1 cellular context compared by ENCODE assay signal in the genomic region with DNA sequence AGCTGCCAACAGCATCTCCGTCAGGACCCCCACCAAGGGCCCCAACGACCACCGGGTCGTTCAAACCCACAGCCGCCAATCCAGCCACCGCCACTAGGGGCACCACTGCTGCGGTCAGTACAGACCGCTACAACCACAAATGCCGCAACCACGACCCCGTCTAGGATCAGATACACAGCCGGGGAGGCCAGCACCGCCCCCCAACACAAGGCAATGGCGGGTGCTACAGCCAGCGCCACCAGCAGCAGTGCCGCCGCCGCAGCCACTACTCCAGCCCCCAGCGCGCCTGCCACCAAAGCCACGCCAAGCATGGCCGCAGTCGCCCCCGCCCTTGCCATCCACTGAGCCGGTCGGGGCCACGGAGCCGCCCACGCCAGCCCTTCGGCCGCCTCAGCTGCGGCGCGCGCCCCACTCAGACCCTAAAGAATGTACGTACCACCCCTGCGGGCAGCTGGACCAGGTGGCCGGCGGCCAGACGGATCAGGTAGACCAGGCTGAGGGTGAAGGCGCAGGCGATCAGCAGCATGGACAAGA.
TF ChIP-seq lines count a peak whose summit lies in the region.

No MANE protein-coding gene starts in this region.

TF ChIP-seq in HEK293, 187 proteins besides CTCF, POLR2A, EP300 and RAD21 (continued from another document and continues in another):
- TF ChIP-seq, protein P1, sequence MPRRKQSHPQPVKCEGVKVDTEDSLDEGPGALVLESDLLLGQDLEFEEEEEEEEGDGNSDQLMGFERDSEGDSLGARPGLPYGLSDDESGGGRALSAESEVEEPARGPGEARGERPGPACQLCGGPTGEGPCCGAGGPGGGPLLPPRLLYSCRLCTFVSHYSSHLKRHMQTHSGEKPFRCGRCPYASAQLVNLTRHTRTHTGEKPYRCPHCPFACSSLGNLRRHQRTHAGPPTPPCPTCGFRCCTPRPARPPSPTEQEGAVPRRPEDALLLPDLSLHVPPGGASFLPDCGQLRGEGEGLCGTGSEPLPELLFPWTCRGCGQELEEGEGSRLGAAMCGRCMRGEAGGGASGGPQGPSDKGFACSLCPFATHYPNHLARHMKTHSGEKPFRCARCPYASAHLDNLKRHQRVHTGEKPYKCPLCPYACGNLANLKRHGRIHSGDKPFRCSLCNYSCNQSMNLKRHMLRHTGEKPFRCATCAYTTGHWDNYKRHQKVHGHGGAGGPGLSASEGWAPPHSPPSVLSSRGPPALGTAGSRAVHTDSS (tag by site-specific recombination; IDR thresholded peaks at IDR 0.05), result no peak
- TF ChIP-seq ZNF223 (tag by site-specific recombination; IDR thresholded peaks at IDR 0.05), result no peak
- no peak for TF ChIP-seq ZNF514 (tag by site-specific recombination; IDR thresholded peaks at IDR 0.05)
- no peak for TF ChIP-seq ZNF433 (tag by site-specific recombination; IDR thresholded peaks at IDR 0.05; ENCODE audit: low read depth)
- TF ChIP-seq, protein P2, sequence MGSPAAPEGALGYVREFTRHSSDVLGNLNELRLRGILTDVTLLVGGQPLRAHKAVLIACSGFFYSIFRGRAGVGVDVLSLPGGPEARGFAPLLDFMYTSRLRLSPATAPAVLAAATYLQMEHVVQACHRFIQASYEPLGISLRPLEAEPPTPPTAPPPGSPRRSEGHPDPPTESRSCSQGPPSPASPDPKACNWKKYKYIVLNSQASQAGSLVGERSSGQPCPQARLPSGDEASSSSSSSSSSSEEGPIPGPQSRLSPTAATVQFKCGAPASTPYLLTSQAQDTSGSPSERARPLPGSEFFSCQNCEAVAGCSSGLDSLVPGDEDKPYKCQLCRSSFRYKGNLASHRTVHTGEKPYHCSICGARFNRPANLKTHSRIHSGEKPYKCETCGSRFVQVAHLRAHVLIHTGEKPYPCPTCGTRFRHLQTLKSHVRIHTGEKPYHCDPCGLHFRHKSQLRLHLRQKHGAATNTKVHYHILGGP (tag by site-specific recombination; IDR thresholded peaks at IDR 0.05), result no peak
- no peak for TF ChIP-seq ZNF112 (tag by site-specific recombination; IDR thresholded peaks at IDR 0.05)
- no peak for TF ChIP-seq ZNF391 (tag by site-specific recombination; IDR thresholded peaks at IDR 0.05; ENCODE audit: borderline replicate concordance, low read depth)
- no peak for TF ChIP-seq ZNF19 (tag by site-specific recombination; IDR thresholded peaks at IDR 0.05; ENCODE audit: low read depth)
- TF ChIP-seq, protein P3, sequence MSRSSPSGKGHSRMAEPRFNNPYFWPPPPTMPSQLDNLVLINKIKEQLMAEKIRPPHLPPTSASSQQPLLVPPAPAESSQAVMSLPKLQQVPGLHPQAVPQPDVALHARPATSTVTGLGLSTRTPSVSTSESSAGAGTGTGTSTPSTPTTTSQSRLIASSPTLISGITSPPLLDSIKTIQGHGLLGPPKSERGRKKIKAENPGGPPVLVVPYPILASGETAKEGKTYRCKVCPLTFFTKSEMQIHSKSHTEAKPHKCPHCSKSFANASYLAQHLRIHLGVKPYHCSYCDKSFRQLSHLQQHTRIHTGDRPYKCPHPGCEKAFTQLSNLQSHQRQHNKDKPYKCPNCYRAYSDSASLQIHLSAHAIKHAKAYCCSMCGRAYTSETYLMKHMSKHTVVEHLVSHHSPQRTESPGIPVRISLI (tag by site-specific recombination; IDR thresholded peaks at IDR 0.05), result no peak
- TF ChIP-seq ZNF174 (tag by site-specific recombination; IDR thresholded peaks at IDR 0.05), result no peak
- no peak for TF ChIP-seq SP3 (tag by site-specific recombination; IDR thresholded peaks at IDR 0.05)
- TF ChIP-seq, protein P4, sequence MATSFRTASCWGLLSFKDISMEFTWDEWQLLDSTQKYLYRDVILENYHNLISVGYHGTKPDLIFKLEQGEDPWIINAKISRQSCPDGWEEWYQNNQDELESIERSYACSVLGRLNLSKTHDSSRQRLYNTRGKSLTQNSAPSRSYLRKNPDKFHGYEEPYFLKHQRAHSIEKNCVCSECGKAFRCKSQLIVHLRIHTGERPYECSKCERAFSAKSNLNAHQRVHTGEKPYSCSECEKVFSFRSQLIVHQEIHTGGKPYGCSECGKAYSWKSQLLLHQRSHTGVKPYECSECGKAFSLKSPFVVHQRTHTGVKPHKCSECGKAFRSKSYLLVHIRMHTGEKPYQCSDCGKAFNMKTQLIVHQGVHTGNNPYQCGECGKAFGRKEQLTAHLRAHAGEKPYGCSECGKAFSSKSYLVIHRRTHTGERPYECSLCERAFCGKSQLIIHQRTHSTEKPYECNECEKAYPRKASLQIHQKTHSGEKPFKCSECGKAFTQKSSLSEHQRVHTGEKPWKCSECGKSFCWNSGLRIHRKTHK (tag by site-specific recombination; IDR thresholded peaks at IDR 0.05), result no peak
- no peak for TF ChIP-seq ZNF274 (IDR thresholded peaks at IDR 0.05; ENCODE audit: low read length)
- no peak for TF ChIP-seq ZNF274 (tag by site-specific recombination; IDR thresholded peaks at IDR 0.05; ENCODE audit: borderline replicate concordance)
- no peak for TF ChIP-seq ZBTB21 (tag by site-specific recombination; IDR thresholded peaks at IDR 0.05)
- TF ChIP-seq, protein P5, sequence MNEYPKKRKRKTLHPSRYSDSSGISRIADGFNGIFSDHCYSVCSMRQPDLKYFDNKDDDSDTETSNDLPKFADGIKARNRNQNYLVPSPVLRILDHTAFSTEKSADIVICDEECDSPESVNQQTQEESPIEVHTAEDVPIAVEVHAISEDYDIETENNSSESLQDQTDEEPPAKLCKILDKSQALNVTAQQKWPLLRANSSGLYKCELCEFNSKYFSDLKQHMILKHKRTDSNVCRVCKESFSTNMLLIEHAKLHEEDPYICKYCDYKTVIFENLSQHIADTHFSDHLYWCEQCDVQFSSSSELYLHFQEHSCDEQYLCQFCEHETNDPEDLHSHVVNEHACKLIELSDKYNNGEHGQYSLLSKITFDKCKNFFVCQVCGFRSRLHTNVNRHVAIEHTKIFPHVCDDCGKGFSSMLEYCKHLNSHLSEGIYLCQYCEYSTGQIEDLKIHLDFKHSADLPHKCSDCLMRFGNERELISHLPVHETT (tag by site-specific recombination; IDR thresholded peaks at IDR 0.05), result 0 out of 2 replicates have a peak, but pooled peaks have one; percentile 26
- no peak for TF ChIP-seq ZNF521 (tag by site-specific recombination; IDR thresholded peaks at IDR 0.05)
- TF ChIP-seq SETDB1 (IDR thresholded peaks at IDR 0.05; ENCODE audit: insufficient read length, low read length), result no peak
- TF ChIP-seq WT1 (tag by site-specific recombination; IDR thresholded peaks at IDR 0.05), result 0 out of 2 replicates have a peak, but pooled peaks have one; percentile 14
- no peak for TF ChIP-seq ZNF350 (tag by site-specific recombination; IDR thresholded peaks at IDR 0.05)
- TF ChIP-seq ZNF596 (tag by site-specific recombination; IDR thresholded peaks at IDR 0.05), result no peak
- no peak for TF ChIP-seq ZNF654 (tag by site-specific recombination; IDR thresholded peaks at IDR 0.05; ENCODE audit: low read depth)
- TF ChIP-seq, protein P6, sequence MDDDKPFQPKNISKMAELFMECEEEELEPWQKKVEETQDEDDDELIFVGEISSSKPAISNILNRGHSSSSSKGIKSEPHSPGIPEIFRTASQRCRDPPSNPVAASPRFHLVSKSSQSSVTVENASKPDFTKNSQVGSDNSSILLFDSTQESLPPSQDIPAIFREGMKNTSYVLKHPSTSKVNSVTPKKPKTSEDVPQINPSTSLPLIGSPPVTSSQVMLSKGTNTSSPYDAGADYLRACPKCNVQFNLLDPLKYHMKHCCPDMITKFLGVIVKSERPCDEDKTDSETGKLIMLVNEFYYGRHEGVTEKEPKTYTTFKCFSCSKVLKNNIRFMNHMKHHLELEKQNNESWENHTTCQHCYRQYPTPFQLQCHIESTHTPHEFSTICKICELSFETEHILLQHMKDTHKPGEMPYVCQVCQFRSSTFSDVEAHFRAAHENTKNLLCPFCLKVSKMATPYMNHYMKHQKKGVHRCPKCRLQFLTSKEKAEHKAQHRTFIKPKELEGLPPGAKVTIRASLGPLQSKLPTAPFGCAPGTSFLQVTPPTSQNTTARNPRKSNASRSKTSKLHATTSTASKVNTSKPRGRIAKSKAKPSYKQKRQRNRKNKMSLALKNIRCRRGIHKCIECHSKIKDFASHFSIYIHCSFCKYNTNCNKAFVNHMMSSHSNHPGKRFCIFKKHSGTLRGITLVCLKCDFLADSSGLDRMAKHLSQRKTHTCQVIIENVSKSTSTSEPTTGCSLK (tag by site-specific recombination; IDR thresholded peaks at IDR 0.05), result no peak
- no peak for TF ChIP-seq ZNF169 (tag by site-specific recombination; IDR thresholded peaks at IDR 0.05)
- TF ChIP-seq SP7 (tag by site-specific recombination; IDR thresholded peaks at IDR 0.05), result peak; percentile 50
- 0 out of 2 replicates have a peak, but pooled peaks have one; percentile 67 for TF ChIP-seq TRIM28 (IDR thresholded peaks at IDR 0.05; ENCODE audit: borderline replicate concordance, low read length)
- TF ChIP-seq, protein P7, sequence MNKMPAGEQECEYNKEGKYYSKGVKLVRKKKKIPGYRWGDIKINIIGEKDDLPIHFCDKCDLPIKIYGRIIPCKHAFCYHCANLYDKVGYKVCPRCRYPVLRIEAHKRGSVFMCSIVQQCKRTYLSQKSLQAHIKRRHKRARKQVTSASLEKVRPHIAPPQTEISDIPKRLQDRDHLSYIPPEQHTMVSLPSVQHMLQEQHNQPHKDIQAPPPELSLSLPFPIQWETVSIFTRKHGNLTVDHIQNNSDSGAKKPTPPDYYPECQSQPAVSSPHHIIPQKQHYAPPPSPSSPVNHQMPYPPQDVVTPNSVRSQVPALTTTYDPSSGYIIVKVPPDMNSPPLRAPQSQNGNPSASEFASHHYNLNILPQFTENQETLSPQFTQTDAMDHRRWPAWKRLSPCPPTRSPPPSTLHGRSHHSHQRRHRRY (tag by site-specific recombination; IDR thresholded peaks at IDR 0.05), result no peak
- TF ChIP-seq ZNF24 (tag by site-specific recombination; IDR thresholded peaks at IDR 0.05), result 0 out of 2 replicates have a peak, but pooled peaks have one; percentile 36
- TF ChIP-seq SALL2 (tag by site-specific recombination; IDR thresholded peaks at IDR 0.05; ENCODE audit: borderline replicate concordance), result no peak
- TF ChIP-seq ZNF510 (tag by site-specific recombination; IDR thresholded peaks at IDR 0.05; ENCODE audit: insufficient replicate concordance), result no peak
- peak; percentile 30; the same call in 1 of the 2 replicates for TF ChIP-seq KLF16 (tag by site-specific recombination; IDR thresholded peaks at IDR 0.05)
- TF ChIP-seq HOXD13 (CRISPR knock-in tag; IDR thresholded peaks at IDR 0.05; ENCODE audit: borderline replicate concordance), result no peak
- TF ChIP-seq ZNF292 (tag by site-specific recombination; IDR thresholded peaks at IDR 0.05; ENCODE audit: borderline replicate concordance, low read depth), result no peak
- no peak for TF ChIP-seq ZNF121 (tag by site-specific recombination; IDR thresholded peaks at IDR 0.05)
- no peak for TF ChIP-seq ZNF555 (tag by site-specific recombination; conservative IDR thresholded peaks at IDR 0.05)
- TF ChIP-seq ZNF548 (tag by site-specific recombination; IDR thresholded peaks at IDR 0.05), result no peak
- peak; percentile 89 for TF ChIP-seq GLIS1 (tag by site-specific recombination; IDR thresholded peaks at IDR 0.05)
- no peak for TF ChIP-seq ZNF610 (tag by site-specific recombination; IDR thresholded peaks at IDR 0.05; ENCODE audit: borderline replicate concordance)
- TF ChIP-seq, protein P8, sequence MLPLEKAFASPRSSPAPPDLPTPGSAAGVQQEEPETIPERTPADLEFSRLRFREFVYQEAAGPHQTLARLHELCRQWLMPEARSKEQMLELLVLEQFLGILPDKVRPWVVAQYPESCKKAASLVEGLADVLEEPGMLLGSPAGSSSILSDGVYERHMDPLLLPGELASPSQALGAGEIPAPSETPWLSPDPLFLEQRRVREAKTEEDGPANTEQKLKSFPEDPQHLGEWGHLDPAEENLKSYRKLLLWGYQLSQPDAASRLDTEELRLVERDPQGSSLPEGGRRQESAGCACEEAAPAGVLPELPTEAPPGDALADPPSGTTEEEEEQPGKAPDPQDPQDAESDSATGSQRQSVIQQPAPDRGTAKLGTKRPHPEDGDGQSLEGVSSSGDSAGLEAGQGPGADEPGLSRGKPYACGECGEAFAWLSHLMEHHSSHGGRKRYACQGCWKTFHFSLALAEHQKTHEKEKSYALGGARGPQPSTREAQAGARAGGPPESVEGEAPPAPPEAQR (tag by site-specific recombination; IDR thresholded peaks at IDR 0.05), result no peak
- TF ChIP-seq GLI2 (tag by site-specific recombination; IDR thresholded peaks at IDR 0.05; ENCODE audit: borderline replicate concordance, low read depth), result no peak
- TF ChIP-seq ZNF670 (tag by site-specific recombination; IDR thresholded peaks at IDR 0.05; ENCODE audit: low read depth), result no peak
- no peak for TF ChIP-seq RBAK (tag by site-specific recombination; IDR thresholded peaks at IDR 0.05)
- TF ChIP-seq, protein P9, sequence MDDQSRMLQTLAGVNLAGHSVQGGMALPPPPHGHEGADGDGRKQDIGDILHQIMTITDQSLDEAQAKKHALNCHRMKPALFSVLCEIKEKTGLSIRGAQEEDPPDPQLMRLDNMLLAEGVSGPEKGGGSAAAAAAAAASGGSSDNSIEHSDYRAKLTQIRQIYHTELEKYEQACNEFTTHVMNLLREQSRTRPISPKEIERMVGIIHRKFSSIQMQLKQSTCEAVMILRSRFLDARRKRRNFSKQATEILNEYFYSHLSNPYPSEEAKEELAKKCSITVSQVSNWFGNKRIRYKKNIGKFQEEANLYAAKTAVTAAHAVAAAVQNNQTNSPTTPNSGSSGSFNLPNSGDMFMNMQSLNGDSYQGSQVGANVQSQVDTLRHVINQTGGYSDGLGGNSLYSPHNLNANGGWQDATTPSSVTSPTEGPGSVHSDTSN (CRISPR knock-in tag; IDR thresholded peaks at IDR 0.05), result peak; percentile 70; the same call in 1 of the 2 replicates
- TF ChIP-seq ZNF266 (tag by site-specific recombination; IDR thresholded peaks at IDR 0.05; ENCODE audit: low read depth), result no peak
- TF ChIP-seq, protein P10, sequence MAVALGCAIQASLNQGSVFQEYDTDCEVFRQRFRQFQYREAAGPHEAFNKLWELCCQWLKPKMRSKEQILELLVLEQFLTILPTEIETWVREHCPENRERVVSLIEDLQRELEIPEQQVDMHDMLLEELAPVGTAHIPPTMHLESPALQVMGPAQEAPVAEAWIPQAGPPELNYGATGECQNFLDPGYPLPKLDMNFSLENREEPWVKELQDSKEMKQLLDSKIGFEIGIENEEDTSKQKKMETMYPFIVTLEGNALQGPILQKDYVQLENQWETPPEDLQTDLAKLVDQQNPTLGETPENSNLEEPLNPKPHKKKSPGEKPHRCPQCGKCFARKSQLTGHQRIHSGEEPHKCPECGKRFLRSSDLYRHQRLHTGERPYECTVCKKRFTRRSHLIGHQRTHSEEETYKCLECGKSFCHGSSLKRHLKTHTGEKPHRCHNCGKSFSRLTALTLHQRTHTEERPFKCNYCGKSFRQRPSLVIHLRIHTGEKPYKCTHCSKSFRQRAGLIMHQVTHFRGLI (tag by site-specific recombination; IDR thresholded peaks at IDR 0.05), result no peak
- TF ChIP-seq ZNF16 (tag by site-specific recombination; IDR thresholded peaks at IDR 0.05; ENCODE audit: low read depth), result no peak
- TF ChIP-seq, protein P11, sequence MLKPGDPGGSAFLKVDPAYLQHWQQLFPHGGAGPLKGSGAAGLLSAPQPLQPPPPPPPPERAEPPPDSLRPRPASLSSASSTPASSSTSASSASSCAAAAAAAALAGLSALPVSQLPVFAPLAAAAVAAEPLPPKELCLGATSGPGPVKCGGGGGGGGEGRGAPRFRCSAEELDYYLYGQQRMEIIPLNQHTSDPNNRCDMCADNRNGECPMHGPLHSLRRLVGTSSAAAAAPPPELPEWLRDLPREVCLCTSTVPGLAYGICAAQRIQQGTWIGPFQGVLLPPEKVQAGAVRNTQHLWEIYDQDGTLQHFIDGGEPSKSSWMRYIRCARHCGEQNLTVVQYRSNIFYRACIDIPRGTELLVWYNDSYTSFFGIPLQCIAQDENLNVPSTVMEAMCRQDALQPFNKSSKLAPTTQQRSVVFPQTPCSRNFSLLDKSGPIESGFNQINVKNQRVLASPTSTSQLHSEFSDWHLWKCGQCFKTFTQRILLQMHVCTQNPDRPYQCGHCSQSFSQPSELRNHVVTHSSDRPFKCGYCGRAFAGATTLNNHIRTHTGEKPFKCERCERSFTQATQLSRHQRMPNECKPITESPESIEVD (tag by site-specific recombination; IDR thresholded peaks at IDR 0.05), result no peak
- no peak for TF ChIP-seq ZNF571 (tag by site-specific recombination; IDR thresholded peaks at IDR 0.05)
